ENCODE assay signal across 8 cellular contexts in the genomic region with DNA sequence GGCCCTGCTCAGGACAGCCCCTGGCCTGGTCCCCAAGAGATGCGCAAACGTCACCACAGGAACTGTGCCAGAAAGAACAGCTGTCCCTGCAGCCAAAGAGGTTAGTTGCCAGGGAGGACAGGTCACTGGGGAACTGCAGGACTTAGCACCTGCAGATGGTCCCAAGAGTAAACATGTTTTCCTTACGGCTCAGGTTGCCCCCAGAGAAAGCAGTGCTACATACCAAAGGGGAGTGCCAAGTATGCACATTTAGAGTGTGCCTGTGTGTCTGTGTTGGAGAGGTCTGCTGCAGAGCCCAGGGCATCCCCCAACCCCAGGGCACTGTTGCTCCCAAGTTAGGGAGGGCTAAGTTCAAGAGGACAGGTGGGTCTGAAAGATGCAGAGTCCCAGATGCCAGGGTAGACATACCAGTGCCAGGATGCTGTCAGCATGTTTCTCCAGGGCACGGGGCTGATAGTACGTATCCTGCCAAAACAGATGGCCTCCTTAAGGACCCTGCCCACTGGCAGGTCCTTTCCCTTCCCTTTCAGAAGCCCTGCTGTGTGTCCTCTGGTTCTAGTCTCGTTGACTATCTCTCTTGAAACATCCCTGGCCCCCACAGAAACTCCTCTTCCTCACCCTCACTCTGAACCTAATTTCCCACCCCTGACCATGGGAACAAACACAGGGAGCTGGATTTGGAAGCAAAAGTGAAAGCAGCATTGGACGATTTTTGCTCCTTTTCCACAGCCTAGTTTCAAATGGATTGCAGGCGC. TPM values are rescaled to one million over a fixed set of nuclear protein-coding genes. Genes with fewer than 3 reads are reported as not detected.
A peak's percentile ranks its signal among the peaks of the same experiment; 100 is the strongest.
DNase-seq lines count a peak whose midpoint lies in the region; ATAC-seq and TF ChIP-seq lines count a peak whose summit lies in the region.

No MANE protein-coding gene starts in this region.

- no peak overlapping the region for H2BK15ac ChIP-seq in IMR-90 (ENCODE audit: low read depth, low read length)

- peaks cover 29% of the 10 kb centered on the region for H3K4me1 Mint-ChIP-seq in activated CD8-positive, alpha-beta T cell treated with anti-CD3 and anti-CD28 coated beads for 36 hours (ENCODE audit: low read depth)

- H3K4me3 Mint-ChIP-seq in activated CD8-positive, alpha-beta T cell treated with anti-CD3 and anti-CD28 coated beads for 36 hours = peak overlapping the region; percentile 95

- in situ Hi-C loops in IMR-90 (cut with MboI; ENCODE audit: low sequenced_read_pairs) = no loop called here

- no TSS peak for BruUV-seq in IMR-90 (replicated peaks; lab: Mats Ljungman, UMichigan)

- no peak overlapping the region for H2BK20ac ChIP-seq in IMR-90 (ENCODE audit: low read depth, low read length)

- H3K27me3 ChIP-seq in IMR-90 (ENCODE audit: control insufficient read depth, insufficient read depth, low read length) = no peaks in the 10 kb centered on the region
- H3K27me3 ChIP-seq in skeletal muscle satellite cell (ENCODE audit: control insufficient read depth, insufficient read depth, low read length) = no peaks in the 10 kb centered on the region

- H3K27ac ChIP-seq in IMR-90 (ENCODE audit: insufficient read depth, low read length) = peak overlapping the region; percentile 82

- no peaks in the 10 kb centered on the region for H3K9me3 ChIP-seq in IMR-90 (ENCODE audit: control insufficient read depth, insufficient read depth, low read length)
- H3K9me3 ChIP-seq in skeletal muscle satellite cell (replicated peaks; ENCODE audit: low read length) = no peaks in the 10 kb centered on the region

- peaks cover 12% of the 10 kb centered on the region for H3K36me3 Mint-ChIP-seq in activated CD8-positive, alpha-beta T cell treated with anti-CD3 and anti-CD28 coated beads for 36 hours (ENCODE audit: low read depth)

- H2AK9ac ChIP-seq in IMR-90 (replicated peaks; ENCODE audit: low read depth, low read length, poor library complexity) = peak overlapping the region; percentile 55

- H3K36me3 ChIP-seq in IMR-90 (ENCODE audit: control insufficient read depth, insufficient read depth, low read length) (peaks cover 13% of the 10 kb centered on the region), skeletal muscle satellite cell (ENCODE audit: insufficient read depth, low read length) (peaks cover 5% of the 10 kb centered on the region)

- CTCF ChIA-PET in IMR-90 (lab: Yijun Ruan, JAX) = interaction anchor here (1.1 kb wide), 1 partner anchor 12 kb away, joined by 3 read pairs; no protein-coding TSS in a partner anchor
- CTCF ChIA-PET in activated CD8-positive, alpha-beta T cell treated with anti-CD3 and anti-CD28 coated beads for 36 hours (lab: Charles Lee) = interaction anchor here (1.2 to 2.8 kb wide), 2 partner anchors 11 to 103 kb away, joined by 3 to 9 read pairs; no protein-coding TSS in a partner anchor

- DNase-seq in AG09309 (ENCODE audit: low read depth) (no peak), IMR-90 (peak; percentile 41), hepatic stellate cell (ENCODE audit: low spot score) (peak; percentile 70), kidney glomerular epithelial cell (lab: John Stamatoyannopoulos, UW) (no peak)
- DNase-seq in activated CD8-positive, alpha-beta T cell treated with anti-CD3 and anti-CD28 coated beads for 36 hours = no peak

- no peaks in the 10 kb centered on the region for H3K27me3 Mint-ChIP-seq in activated CD8-positive, alpha-beta T cell treated with anti-CD3 and anti-CD28 coated beads for 36 hours

- no peak overlapping the region; the same call in 1 of the 2 replicates for H4K5ac ChIP-seq in IMR-90 (ENCODE audit: low read depth, low read length)

- H3K79me1 ChIP-seq in IMR-90 (ENCODE audit: low read depth in 1 of 2, low read length in 2 of 2) = peaks cover 21 to 44% of the 10 kb centered on the region in 2 experiments

- peak overlapping the region; percentile 97 for H3K4me2 ChIP-seq in IMR-90 (ENCODE audit: low read depth, low read length)
- H3K4me2 ChIP-seq in skeletal muscle satellite cell (ENCODE audit: low read length) = peak overlapping the region; percentile 80

- peak overlapping the region; percentile 79 for H2BK5ac ChIP-seq in IMR-90 (ENCODE audit: low read depth, low read length, poor library complexity, severe bottlenecking)

- H3K9me3 Mint-ChIP-seq in activated CD8-positive, alpha-beta T cell treated with anti-CD3 and anti-CD28 coated beads for 36 hours = no peaks in the 10 kb centered on the region

- peak overlapping the region; percentile 43 to 53; a peak in 2 of 4 replicates for H4K8ac ChIP-seq in IMR-90 (ENCODE audit: low read depth in 2 of 2, low read length in 2 of 2)

- peak overlapping the region; percentile 39 for H2AFZ ChIP-seq in IMR-90 (replicated peaks; ENCODE audit: low read length, poor library complexity)

- H3K4me3 ChIP-seq in AG09309 (ENCODE audit: control insufficient read depth, low read depth, low read length) (peak overlapping the region; percentile 86), IMR-90 (ENCODE audit: insufficient read depth, low read depth, low read length) (peak overlapping the region; percentile 67), skeletal muscle satellite cell (ENCODE audit: low read length) (peak overlapping the region; percentile 91)

- TF ChIP-seq CTCF in AG09309 (IDR thresholded peaks at IDR 0.05; ENCODE audit: control insufficient read depth, insufficient read depth, low read depth, low read length, missing control alignments) = no peak
- no peak for TF ChIP-seq CTCF in IMR-90 (conservative IDR thresholded peaks at IDR 0.05; ENCODE audit: low read depth, low read length)
- no peak for TF ChIP-seq CTCF in activated CD8-positive, alpha-beta T cell treated with anti-CD3 and anti-CD28 coated beads for 36 hours (IDR thresholded peaks at IDR 0.05)

- H4K20me1 ChIP-seq in IMR-90 (ENCODE audit: insufficient read depth, low read length) = 0 out of 2 replicates have a peak, but pooled peaks cover 11% of the 10 kb centered on the region

- POLR2A ChIA-PET in IMR-90 (lab: Charles Lee; ENCODE audit: unreplicated experiment) = interaction anchor here (0.9 kb wide), 1 partner anchor 28 kb away, joined by 3 read pairs; no protein-coding TSS in a partner anchor
- POLR2A ChIA-PET in activated CD8-positive, alpha-beta T cell treated with anti-CD3 and anti-CD28 coated beads for 36 hours (lab: Charles Lee) = interaction anchor here (0.8 to 3.4 kb wide), 9 partner anchors 10 to 134 kb away, joined by 3 to 13 read pairs (median 5); a partner anchor contains a TSS

- 44% methylated on average over 3 of the region's 8 CpGs; no CpG with 5 or more reads in 1 of the 2 experiments for WGBS in IMR-90 (ENCODE audit: extremely low coverage in 2 of 2, insufficient read length in 1 of 2), 2 experiments

- no peak for TF ChIP-seq RAD21 in IMR-90 (IDR thresholded peaks at IDR 0.05; ENCODE audit: low read length)

- peak overlapping the region; percentile 88 for H3K14ac ChIP-seq in IMR-90 (replicated peaks; ENCODE audit: low read depth, low read length)

- peak overlapping the region; percentile 94 for H3K27ac Mint-ChIP-seq in activated CD8-positive, alpha-beta T cell treated with anti-CD3 and anti-CD28 coated beads for 36 hours

- intact Hi-C loops in IMR-90 (cut with micrococcal nuclease) = loop anchor here (2.0 kb wide), 2 partner anchors 29 to 129 kb away; no protein-coding TSS in a partner anchor
- intact Hi-C loops in activated CD8-positive, alpha-beta T cell treated with anti-CD3 and anti-CD28 coated beads for 36 hours (cut with micrococcal nuclease) = no loop called here

- H3K23ac ChIP-seq in IMR-90 (ENCODE audit: low read depth, low read length) = peak overlapping the region; percentile 78

- H3K4ac ChIP-seq in IMR-90 (ENCODE audit: low read depth, low read length) = peak overlapping the region; percentile 70

- ATAC-seq in IMR-90 (ENCODE audit: low read depth) (peak; percentile 6; the same call in 1 of the 2 replicates), HG03039 (IDR thresholded peaks at IDR 0.05; ENCODE audit: unreplicated experiment) (no peak), GM18498 (IDR thresholded peaks at IDR 0.05; ENCODE audit: unreplicated experiment) (no peak)
- no peak for ATAC-seq in activated CD8-positive, alpha-beta T cell treated with anti-CD3 and anti-CD28 coated beads for 36 hours

- peak overlapping the region; percentile 77 for H3K56ac ChIP-seq in IMR-90 (ENCODE audit: extremely low read depth, insufficient read depth, low read length)

- H3K9ac ChIP-seq in IMR-90 (ENCODE audit: low read depth, low read length) (peak overlapping the region; percentile 77), skeletal muscle satellite cell (ENCODE audit: low read depth, low read length) (peak overlapping the region; percentile 95)

- H3K9me1 ChIP-seq in IMR-90 (ENCODE audit: insufficient read depth, low read length) = peaks cover 10% of the 10 kb centered on the region

- dilution Hi-C loops in IMR-90 (cut with HindIII; ENCODE audit: low sequenced_read_pairs, unreplicated experiment) = no loop called here

- peak overlapping the region; percentile 70; the same call in 1 of the 2 replicates for H2AK5ac ChIP-seq in IMR-90 (ENCODE audit: low read depth, low read length)

- H3K4me1 ChIP-seq in IMR-90 (ENCODE audit: control insufficient read depth, insufficient read depth, low read length) (peaks cover 6% of the 10 kb centered on the region), skeletal muscle satellite cell (ENCODE audit: control insufficient read depth, insufficient read depth, low read length) (peaks cover 24% of the 10 kb centered on the region)

- no peak overlapping the region; the same call in 1 of the 2 replicates for H2BK120ac ChIP-seq in IMR-90 (ENCODE audit: low read depth, low read length)

- H3K18ac ChIP-seq in IMR-90 (ENCODE audit: low read depth, low read length) = peak overlapping the region; percentile 10; the same call in 1 of the 2 replicates

- no peak for TF ChIP-seq POLR2A in IMR-90 (IDR thresholded peaks at IDR 0.05; ENCODE audit: low read depth, low read length)

- H4K91ac ChIP-seq in IMR-90 (ENCODE audit: insufficient read depth, low read depth, low read length) = peak overlapping the region; percentile 15; the same call in 1 of the 2 replicates

RNA-seq across cellular contexts. Expression of a gene that starts 1.3 kb away (rescaled TPM):
- total RNA-seq in IMR-90 (2012; rRNA removed) = 30.3 and 35.1 TPM in 2 replicates
- polyA plus RNA-seq in IMR-90 (2012; rRNA removed) = 31.5 and 34.6 TPM in 2 replicates
- 25.7 and 37.6 TPM in 2 replicates for polyA plus RNA-seq in IMR-90 (2012; cell fraction: cytosol; rRNA removed)
- 93.6 and 149 TPM in 2 replicates for polyA plus RNA-seq in IMR-90 (2012; cell fraction: nucleus; rRNA removed; ENCODE audit: low replicate concordance)
- total RNA-seq in activated CD8-positive, alpha-beta T cell treated with anti-CD3 and anti-CD28 coated beads for 36 hours = 10 to 100 TPM; 23.7 to 24.3 TPM
- 36.0 and 37.4 TPM in 2 replicates for total RNA-seq in skeletal muscle satellite cell (2012; rRNA removed)

RNA-seq across cellular contexts. Expression of a gene that starts 4.8 kb away (rescaled TPM):
- not detected in 2 replicates for total RNA-seq in IMR-90 (2012; rRNA removed)
- not detected in 2 replicates for polyA plus RNA-seq in IMR-90 (2012; rRNA removed)
- polyA plus RNA-seq in IMR-90 (2012; cell fraction: cytosol; rRNA removed) = not detected in 2 replicates
- not detected in 2 replicates for polyA plus RNA-seq in IMR-90 (2012; cell fraction: nucleus; rRNA removed; ENCODE audit: low replicate concordance)
- total RNA-seq in activated CD8-positive, alpha-beta T cell treated with anti-CD3 and anti-CD28 coated beads for 36 hours = not detected
- total RNA-seq in skeletal muscle satellite cell (2012; rRNA removed) = not detected in 2 replicates

RNA-seq across cellular contexts. Expression of a gene that starts 13.3 kb away (rescaled TPM):
- total RNA-seq in IMR-90 (2012; rRNA removed) = not detected in 2 replicates
- polyA plus RNA-seq in IMR-90 (2012; rRNA removed) = not detected in 2 replicates
- not detected in 2 replicates for polyA plus RNA-seq in IMR-90 (2012; cell fraction: cytosol; rRNA removed)
- polyA plus RNA-seq in IMR-90 (2012; cell fraction: nucleus; rRNA removed; ENCODE audit: low replicate concordance) = not detected in 2 replicates
- not detected for total RNA-seq in activated CD8-positive, alpha-beta T cell treated with anti-CD3 and anti-CD28 coated beads for 36 hours
- not detected in 2 replicates for total RNA-seq in skeletal muscle satellite cell (2012; rRNA removed)

RNA-seq across cellular contexts. Expression of a gene that starts 19.7 kb away (rescaled TPM):
- not detected in 2 replicates for total RNA-seq in IMR-90 (2012; rRNA removed)
- polyA plus RNA-seq in IMR-90 (2012; rRNA removed) = not detected in 2 replicates
- not detected in 2 replicates for polyA plus RNA-seq in IMR-90 (2012; cell fraction: cytosol; rRNA removed)
- 0.26 and 0.48 TPM in 2 replicates for polyA plus RNA-seq in IMR-90 (2012; cell fraction: nucleus; rRNA removed; ENCODE audit: low replicate concordance)
- total RNA-seq in activated CD8-positive, alpha-beta T cell treated with anti-CD3 and anti-CD28 coated beads for 36 hours = not detected
- total RNA-seq in skeletal muscle satellite cell (2012; rRNA removed) = not detected in 2 replicates

RNA-seq across cellular contexts. Expression of a gene that starts 21.0 kb away (rescaled TPM):
- total RNA-seq in IMR-90 (2012; rRNA removed) = 0.18 TPM in 1 of 2 replicates, not detected in the other
- 2.0 and 2.1 TPM in 2 replicates for polyA plus RNA-seq in IMR-90 (2012; rRNA removed)
- polyA plus RNA-seq in IMR-90 (2012; cell fraction: cytosol; rRNA removed) = 2.2 and 3.2 TPM in 2 replicates
- polyA plus RNA-seq in IMR-90 (2012; cell fraction: nucleus; rRNA removed; ENCODE audit: low replicate concordance) = 1.0 and 1.3 TPM in 2 replicates
- 1 to 10 TPM; 1.6 to 2.3 TPM for total RNA-seq in activated CD8-positive, alpha-beta T cell treated with anti-CD3 and anti-CD28 coated beads for 36 hours
- 1.1 TPM in 1 of 2 replicates, not detected in the other for total RNA-seq in skeletal muscle satellite cell (2012; rRNA removed)

Comparison
In these comparisons a context has a peak if more than half of its experiments do, and no peak if none do; other contexts are left out.
1. DNase-seq: peak in IMR-90 (single experiment) and hepatic stellate cell (single experiment); none in AG09309 (single experiment), activated CD8-positive, alpha-beta T cell treated with anti-CD3 and anti-CD28 coated beads for 36 hours (single experiment) and kidney glomerular epithelial cell (single experiment).
2. Peak in every context shown above with its lines, with median percentiles within 50 percentile points of each other: H3K4me3 ChIP-seq.